ENCODE assay signal across 8 cellular contexts in genomic region chr11:5004429-5005274, GRCh38. TPM values are rescaled to one million over a fixed set of nuclear protein-coding genes. Genes with fewer than 3 reads are reported as not detected.
DNase-seq lines count a peak whose midpoint lies in the region; ATAC-seq and TF ChIP-seq lines count a peak whose summit lies in the region.

No MANE protein-coding gene starts in this region.

- intact Hi-C loops in activated naive CD4-positive, alpha-beta T cell treated with anti-CD3 and anti-CD28 coated beads for 36 hours (cut with micrococcal nuclease) = loop anchor here (1.0 to 2.0 kb wide), 3 partner anchors 367 to 817 kb away; partner anchors contain the start of gene OR51D1
- intact Hi-C loops in activated T-helper 2 cell treated with anti-CD3 and anti-CD28 coated beads, Interferon-gamma antibody, Interleukin-2, Interleukin-4, amounts not matched to agents 10 μg/mL and 5 μg/mL and 100 μg/mL, durations not matched to agents 14 hours and 24 hours and 36 hours (cut with micrococcal nuclease) = loop anchor here (2.0 kb wide), 1 partner anchor 368 kb away; the partner anchor contains the start of gene OR51D1

- no peaks in the 10 kb centered on the region for H3K9me2 ChIP-seq in MM.1S (replicated peaks; ENCODE audit: insufficient read depth, low read length)

- H3F3A ChIP-seq in MM.1S (ENCODE audit: insufficient read depth, low read length) = no peaks in the 10 kb centered on the region

- H3K4me2 ChIP-seq in MM.1S (ENCODE audit: low read depth, low read length) (no peak overlapping the region), fibroblast of lung (ENCODE audit: extremely low read depth, insufficient read depth, low read length) (no peak overlapping the region)

- peaks cover 13% of the 10 kb centered on the region for H3K27me3 Mint-ChIP-seq in activated naive CD4-positive, alpha-beta T cell treated with anti-CD3 and anti-CD28 coated beads for 36 hours (ENCODE audit: low read depth)
- H3K27me3 Mint-ChIP-seq in activated T-helper 2 cell treated with anti-CD3 and anti-CD28 coated beads, Interferon-gamma antibody, Interleukin-2, Interleukin-4, amounts not matched to agents 10 μg/mL and 5 μg/mL and 100 μg/mL, durations not matched to agents 14 hours and 24 hours and 36 hours (ENCODE audit: low read depth) = no peaks in the 10 kb centered on the region

- H3K27ac ChIP-seq in MM.1S (ENCODE audit: low read length) (no peak overlapping the region), fibroblast of lung (ENCODE audit: insufficient read depth, low read length) (no peak overlapping the region)

- H3K4me3 ChIP-seq in MM.1S (ENCODE audit: low read length) (no peak overlapping the region), fibroblast of lung (replicated peaks in 1 of 4; ENCODE audit: control extremely low read depth in 1 of 4, insufficient read depth in 1 of 4, low read depth in 3 of 4, low read length in 4 of 4) (no peak overlapping the region)

- H3K36me3 ChIP-seq in MM.1S (replicated peaks; ENCODE audit: insufficient read depth, low read length) = no peaks in the 10 kb centered on the region
- H3K36me3 ChIP-seq in fibroblast of lung (ENCODE audit: control insufficient read depth, insufficient read depth, low read length) = no peaks in the 10 kb centered on the region

- H3K4me3 Mint-ChIP-seq in activated naive CD4-positive, alpha-beta T cell treated with anti-CD3 and anti-CD28 coated beads for 36 hours = no peak overlapping the region
- H3K4me3 Mint-ChIP-seq in activated T-helper 2 cell treated with anti-CD3 and anti-CD28 coated beads, Interferon-gamma antibody, Interleukin-2, Interleukin-4, amounts not matched to agents 10 μg/mL and 5 μg/mL and 100 μg/mL, durations not matched to agents 14 hours and 24 hours and 36 hours (ENCODE audit: low read depth) = no peak overlapping the region

- H3K79me2 ChIP-seq in MM.1S (ENCODE audit: low read length) (no peaks in the 10 kb centered on the region), fibroblast of lung (ENCODE audit: control insufficient read depth, insufficient read depth, low read length) (no peaks in the 10 kb centered on the region)

- H2AFZ ChIP-seq in MM.1S (ENCODE audit: low read length) = no peak overlapping the region
- no peak overlapping the region for H2AFZ ChIP-seq in fibroblast of lung (ENCODE audit: low read length)

- H3K27me3 ChIP-seq in MM.1S (replicated peaks; ENCODE audit: insufficient read depth, low read length) (no peaks in the 10 kb centered on the region), fibroblast of lung (ENCODE audit: control insufficient read depth, insufficient read depth, low read length) (no peaks in the 10 kb centered on the region)

- H3K9me3 ChIP-seq in MM.1S (replicated peaks; ENCODE audit: insufficient read depth, low read length) (no peaks in the 10 kb centered on the region), fibroblast of lung (ENCODE audit: control insufficient read depth, insufficient read depth, low read depth, low read length) (no peaks in the 10 kb centered on the region)

- H3K27ac Mint-ChIP-seq in activated naive CD4-positive, alpha-beta T cell treated with anti-CD3 and anti-CD28 coated beads for 36 hours = no peak overlapping the region
- H3K27ac Mint-ChIP-seq in activated T-helper 2 cell treated with anti-CD3 and anti-CD28 coated beads, Interferon-gamma antibody, Interleukin-2, Interleukin-4, amounts not matched to agents 10 μg/mL and 5 μg/mL and 100 μg/mL, durations not matched to agents 14 hours and 24 hours and 36 hours = no peak overlapping the region

- H3K9ac ChIP-seq in MM.1S (ENCODE audit: low read length) = no peak overlapping the region
- H3K9ac ChIP-seq in fibroblast of lung (ENCODE audit: insufficient read depth, low read length) = no peak overlapping the region

- H3K9me3 Mint-ChIP-seq in activated naive CD4-positive, alpha-beta T cell treated with anti-CD3 and anti-CD28 coated beads for 36 hours = no peaks in the 10 kb centered on the region
- H3K9me3 Mint-ChIP-seq in activated T-helper 2 cell treated with anti-CD3 and anti-CD28 coated beads, Interferon-gamma antibody, Interleukin-2, Interleukin-4, amounts not matched to agents 10 μg/mL and 5 μg/mL and 100 μg/mL, durations not matched to agents 14 hours and 24 hours and 36 hours = no peaks in the 10 kb centered on the region

- no peaks in the 10 kb centered on the region for H3K4me1 ChIP-seq in MM.1S (ENCODE audit: low read length)
- H3K4me1 ChIP-seq in fibroblast of lung (ENCODE audit: control insufficient read depth, extremely low read depth, insufficient read depth, low read length) = no peaks in the 10 kb centered on the region

- ATAC-seq in SK-N-SH treated with all-trans-retinoic acid at 6 μM for 48 hours (peak; percentile 76), omental fat pad (ENCODE audit: low FRiP score) (no peak), GM18502 (IDR thresholded peaks at IDR 0.05; ENCODE audit: poor library complexity, unreplicated experiment) (no peak)

- peak; percentile 70 for TF ChIP-seq CTCF in MM.1S (IDR thresholded peaks at IDR 0.05; ENCODE audit: low read length)
- peak; percentile 53 to 79 for TF ChIP-seq CTCF in fibroblast of lung (conservative IDR thresholded peaks at IDR 0.05 in 1 of 2, IDR thresholded peaks at IDR 0.05 in 1 of 2; ENCODE audit: low read depth in 1 of 2, low read length in 2 of 2)
- TF ChIP-seq CTCF in omental fat pad (IDR thresholded peaks at IDR 0.05) = no peak

- peak; percentile 62 for DNase-seq in activated naive CD4-positive, alpha-beta T cell treated with anti-CD3 and anti-CD28 coated beads for 36 hours
- DNase-seq in activated naive CD4-positive, alpha-beta T cell treated with Interleukin-2 at 50 U/mL for 16 hours = no peak
- DNase-seq in MM.1S (peak; percentile 58), fibroblast of lung (ENCODE audit: low read depth in 2 of 2) (peak; percentile 41 to 57), omental fat pad (ENCODE audit: low spot score) (peak; percentile 29)
- DNase-seq in activated T-helper 2 cell treated with anti-CD3 and anti-CD28 coated beads, Interferon-gamma antibody, Interleukin-2, Interleukin-4, amounts not matched to agents 10 μg/mL and 5 μg/mL and 100 μg/mL, durations not matched to agents 14 hours and 24 hours and 36 hours (ENCODE audit: low spot score) = no peak

- CTCF ChIA-PET in activated naive CD4-positive, alpha-beta T cell treated with anti-CD3 and anti-CD28 coated beads for 36 hours (lab: Charles Lee) = interaction anchor here (0.5 to 1.2 kb wide), 3 partner anchors 9 to 368 kb away, joined by 3 to 5 read pairs (median 3); partner anchors contain the start of gene OR51D1

- no peaks in the 10 kb centered on the region for H3K4me1 Mint-ChIP-seq in activated naive CD4-positive, alpha-beta T cell treated with anti-CD3 and anti-CD28 coated beads for 36 hours (ENCODE audit: low read depth)
- H3K4me1 Mint-ChIP-seq in activated T-helper 2 cell treated with anti-CD3 and anti-CD28 coated beads, Interferon-gamma antibody, Interleukin-2, Interleukin-4, amounts not matched to agents 10 μg/mL and 5 μg/mL and 100 μg/mL, durations not matched to agents 14 hours and 24 hours and 36 hours (ENCODE audit: low read depth) = no peaks in the 10 kb centered on the region

- no peaks in the 10 kb centered on the region for H4K20me1 ChIP-seq in MM.1S (ENCODE audit: insufficient read depth, low read length)
- no peaks in the 10 kb centered on the region for H4K20me1 ChIP-seq in fibroblast of lung (ENCODE audit: control insufficient read depth, extremely low read depth, insufficient read depth, low read length)

- no peaks in the 10 kb centered on the region for H3K36me3 Mint-ChIP-seq in activated naive CD4-positive, alpha-beta T cell treated with anti-CD3 and anti-CD28 coated beads for 36 hours (ENCODE audit: low read depth)
- H3K36me3 Mint-ChIP-seq in activated T-helper 2 cell treated with anti-CD3 and anti-CD28 coated beads, Interferon-gamma antibody, Interleukin-2, Interleukin-4, amounts not matched to agents 10 μg/mL and 5 μg/mL and 100 μg/mL, durations not matched to agents 14 hours and 24 hours and 36 hours (ENCODE audit: low read depth) = no peaks in the 10 kb centered on the region

RNA-seq across cellular contexts. Expression of gene OR51L1, which starts 10.0 kb away (rescaled TPM):
- not detected for total RNA-seq in activated naive CD4-positive, alpha-beta T cell treated with anti-CD3 and anti-CD28 coated beads for 36 hours
- total RNA-seq in fibroblast of lung = not detected in 2 replicates
- polyA plus RNA-seq in fibroblast of lung = not detected in 2 replicates
- polyA plus RNA-seq in fibroblast of lung (2012) = not detected in 2 replicates
- polyA minus RNA-seq in fibroblast of lung (ENCODE audit: low replicate concordance) = not detected in 2 replicates
- total RNA-seq in omental fat pad = not detected
- not detected in 2 replicates for total RNA-seq in activated T-helper 2 cell treated with anti-CD3 and anti-CD28 coated beads, Interferon-gamma antibody, Interleukin-2, Interleukin-4, amounts not matched to agents 10 μg/mL and 5 μg/mL and 100 μg/mL, durations not matched to agents 14 hours and 24 hours and 36 hours

RNA-seq across cellular contexts. Expression of gene OR52J3, which starts 41.7 kb away (rescaled TPM):
- total RNA-seq in activated naive CD4-positive, alpha-beta T cell treated with anti-CD3 and anti-CD28 coated beads for 36 hours = not detected
- total RNA-seq in fibroblast of lung (not detected in 2 replicates), omental fat pad (not detected)
- polyA plus RNA-seq in fibroblast of lung = not detected in 2 replicates
- polyA plus RNA-seq in fibroblast of lung (2012) = not detected in 2 replicates
- not detected in 2 replicates for polyA minus RNA-seq in fibroblast of lung (ENCODE audit: low replicate concordance)
- not detected in 2 replicates for total RNA-seq in activated T-helper 2 cell treated with anti-CD3 and anti-CD28 coated beads, Interferon-gamma antibody, Interleukin-2, Interleukin-4, amounts not matched to agents 10 μg/mL and 5 μg/mL and 100 μg/mL, durations not matched to agents 14 hours and 24 hours and 36 hours

RNA-seq across cellular contexts. Expression of gene OR51A2, which starts 49.1 kb away (rescaled TPM):
- not detected for total RNA-seq in activated naive CD4-positive, alpha-beta T cell treated with anti-CD3 and anti-CD28 coated beads for 36 hours
- total RNA-seq in fibroblast of lung (not detected in 2 replicates), omental fat pad (not detected)
- polyA plus RNA-seq in fibroblast of lung = not detected in 2 replicates
- polyA plus RNA-seq in fibroblast of lung (2012) = not detected in 2 replicates
- polyA minus RNA-seq in fibroblast of lung (ENCODE audit: low replicate concordance) = not detected in 2 replicates
- not detected in 2 replicates for total RNA-seq in activated T-helper 2 cell treated with anti-CD3 and anti-CD28 coated beads, Interferon-gamma antibody, Interleukin-2, Interleukin-4, amounts not matched to agents 10 μg/mL and 5 μg/mL and 100 μg/mL, durations not matched to agents 14 hours and 24 hours and 36 hours

RNA-seq across cellular contexts. Expression of gene OR52E2, which starts 54.8 kb away (rescaled TPM):
- total RNA-seq in activated naive CD4-positive, alpha-beta T cell treated with anti-CD3 and anti-CD28 coated beads for 36 hours = not detected
- total RNA-seq in fibroblast of lung = not detected in 2 replicates
- not detected in 2 replicates for polyA plus RNA-seq in fibroblast of lung
- not detected in 2 replicates for polyA plus RNA-seq in fibroblast of lung (2012)
- polyA minus RNA-seq in fibroblast of lung (ENCODE audit: low replicate concordance) = not detected in 2 replicates
- total RNA-seq in omental fat pad = not detected
- total RNA-seq in activated T-helper 2 cell treated with anti-CD3 and anti-CD28 coated beads, Interferon-gamma antibody, Interleukin-2, Interleukin-4, amounts not matched to agents 10 μg/mL and 5 μg/mL and 100 μg/mL, durations not matched to agents 14 hours and 24 hours and 36 hours = not detected in 2 replicates

RNA-seq across cellular contexts. Expression of gene OR51A4, which starts 57.2 kb away (rescaled TPM):
- total RNA-seq in activated naive CD4-positive, alpha-beta T cell treated with anti-CD3 and anti-CD28 coated beads for 36 hours = not detected
- not detected in 2 replicates for total RNA-seq in fibroblast of lung
- polyA plus RNA-seq in fibroblast of lung = not detected in 2 replicates
- polyA plus RNA-seq in fibroblast of lung (2012) = not detected in 2 replicates
- not detected in 2 replicates for polyA minus RNA-seq in fibroblast of lung (ENCODE audit: low replicate concordance)
- not detected for total RNA-seq in omental fat pad
- not detected in 2 replicates for total RNA-seq in activated T-helper 2 cell treated with anti-CD3 and anti-CD28 coated beads, Interferon-gamma antibody, Interleukin-2, Interleukin-4, amounts not matched to agents 10 μg/mL and 5 μg/mL and 100 μg/mL, durations not matched to agents 14 hours and 24 hours and 36 hours

Comparison
In these comparisons a context has a peak if more than half of its experiments do, and no peak if none do; other contexts are left out.
1. DNase-seq: peak in activated naive CD4-positive, alpha-beta T cell treated with anti-CD3 and anti-CD28 coated beads for 36 hours (single experiment), MM.1S (single experiment), fibroblast of lung (2 of 2) and omental fat pad (single experiment); none in activated naive CD4-positive, alpha-beta T cell treated with Interleukin-2 at 50 U/mL for 16 hours (single experiment) and activated T-helper 2 cell treated with anti-CD3 and anti-CD28 coated beads, Interferon-gamma antibody, Interleukin-2, Interleukin-4, amounts not matched to agents 10 μg/mL and 5 μg/mL and 100 μg/mL, durations not matched to agents 14 hours and 24 hours and 36 hours (single experiment).
2. CTCF ChIP-seq: peak in MM.1S (single experiment) and fibroblast of lung (2 of 2); none in omental fat pad (0 of 3).